In the genomic region with DNA sequence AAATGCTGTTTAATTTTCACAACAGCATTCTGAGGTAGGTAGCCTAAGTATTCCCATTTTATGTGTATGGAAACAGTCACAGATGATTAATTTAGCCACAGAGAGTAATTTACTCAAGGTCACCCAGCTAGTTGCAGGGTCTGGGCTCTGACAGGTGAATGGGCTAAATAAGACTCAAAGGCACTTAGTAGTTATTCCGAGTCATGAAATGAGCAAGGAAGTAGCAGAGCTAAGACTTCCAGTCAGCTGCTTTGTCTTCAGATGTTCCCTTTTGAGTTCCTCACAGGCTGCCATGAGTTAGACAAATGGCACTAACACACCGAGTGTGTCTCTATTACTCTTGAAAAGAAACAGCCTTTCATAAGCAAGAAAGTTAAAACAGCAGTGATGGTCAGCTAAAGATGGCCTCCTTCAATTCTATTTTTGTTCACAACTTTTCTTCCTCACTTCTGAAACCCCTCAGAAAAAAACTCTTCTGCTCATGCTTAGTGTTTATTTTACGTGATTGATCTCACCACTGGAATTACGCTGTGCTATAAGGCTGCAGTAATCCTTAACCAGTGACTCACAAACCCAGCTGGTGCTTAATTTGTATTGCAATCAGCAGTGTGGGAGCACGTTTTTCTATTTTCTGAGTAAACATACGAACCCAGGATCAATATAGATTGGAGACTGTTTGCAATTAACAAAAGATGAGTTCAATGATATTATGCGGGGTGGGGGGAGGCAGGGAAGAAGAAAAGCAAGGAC, we compare ENCODE assay signal across 12 cellular contexts.
A peak's percentile ranks its signal among the peaks of the same experiment; 100 is the strongest.
DNase-seq lines count a peak whose midpoint lies in the region; ATAC-seq and TF ChIP-seq lines count a peak whose summit lies in the region.
"Had no signal": no experiment of that assay in that cellular context is flagged by ENCODE, and none has a peak within 500 bp of the region (broad histone marks: within the 10 kb centered on the region; RNA-seq: fewer than 3 reads in every experiment).

No MANE protein-coding gene starts in this region.

- no peaks in the 10 kb centered on the region for H3K4me1 ChIP-seq in foreskin keratinocyte
- H3K4me1 ChIP-seq in psoas muscle, result no peaks in the 10 kb centered on the region
- no peaks in the 10 kb centered on the region for H3K4me1 ChIP-seq in H9 (ENCODE audit: insufficient read depth, low read length)

- no peak overlapping the region for H2BK12ac ChIP-seq in H9 (ENCODE audit: insufficient read length, low read depth, low read length)

- no peak overlapping the region for H2AK5ac ChIP-seq in H9 (ENCODE audit: insufficient read length, low read length)

- H4K91ac ChIP-seq in H9 (ENCODE audit: insufficient read length, low read depth, low read length), result no peak overlapping the region

- H3K27ac Mint-ChIP-seq in H9, result no peak overlapping the region; a peak in 1 of 7 replicates
- H3K27ac Mint-ChIP-seq: naive thymus-derived CD4-positive, alpha-beta T cell had no signal

- H3K4me3 Mint-ChIP-seq in H9, result no peak overlapping the region
- H3K4me3 Mint-ChIP-seq: central memory CD8-positive, alpha-beta T cell; naive thymus-derived CD4-positive, alpha-beta T cell had no signal

- no peak overlapping the region for H2BK120ac ChIP-seq in H9 (ENCODE audit: low read depth, low read length, poor library complexity, severe bottlenecking)

- no peaks in the 10 kb centered on the region for H3K36me3 Mint-ChIP-seq in H9 (ENCODE audit: insufficient read depth in 1 of 3, low read depth in 3 of 3)
- H3K36me3 Mint-ChIP-seq: IgD-negative memory B cell; naive thymus-derived CD4-positive, alpha-beta T cell had no signal

- no peaks in the 10 kb centered on the region for H3K9me3 ChIP-seq in psoas muscle
- H3K9me3 ChIP-seq in H9 (ENCODE audit: control insufficient read depth, low read depth, low read length), result no peaks in the 10 kb centered on the region
- H3K9me3 ChIP-seq: thoracic aorta had no signal

- no peak overlapping the region for H4K8ac ChIP-seq in H9 (replicated peaks; ENCODE audit: insufficient read length, low read depth, low read length)

- H2BK15ac ChIP-seq in H9 (ENCODE audit: low read depth, low read length), result no peak overlapping the region

- H2AFZ ChIP-seq in H9 (ENCODE audit: low read length), result no peak overlapping the region

- no peak overlapping the region for H3K9ac ChIP-seq in H9 (ENCODE audit: extremely low read depth, insufficient read length, low read length)

- H3K23ac ChIP-seq in H9 (ENCODE audit: insufficient read length, low read depth, low read length), result no peak overlapping the region

- no peak overlapping the region for H3K4me3 ChIP-seq in psoas muscle
- H3K4me3 ChIP-seq: thoracic aorta had no signal

- H3K79me1 ChIP-seq in H9 (ENCODE audit: insufficient read depth, low read depth, low read length, poor library complexity, severe bottlenecking), result no peaks in the 10 kb centered on the region

- no peak overlapping the region for H4K5ac ChIP-seq in H9 (ENCODE audit: insufficient read length, low read depth, low read length)

- H3T11ph ChIP-seq in H9 (ENCODE audit: low read length), result no peak overlapping the region

- H3K27me3 Mint-ChIP-seq in H9 (ENCODE audit: low read depth), result no peaks in the 10 kb centered on the region
- H3K27me3 Mint-ChIP-seq: central memory CD8-positive, alpha-beta T cell; IgD-negative memory B cell had no signal

- no peaks in the 10 kb centered on the region for H3K23me2 ChIP-seq in H9 (ENCODE audit: insufficient read length, low read depth, low read length, poor library complexity, severe bottlenecking)

- H3K9me3 Mint-ChIP-seq in H9, result no peaks in the 10 kb centered on the region

- H3K18ac ChIP-seq in H9 (ENCODE audit: insufficient read length, low read depth, low read length), result no peak overlapping the region

- no peak overlapping the region for H3K4me2 ChIP-seq in H9 (ENCODE audit: insufficient read depth, insufficient read length, low read length)

- intact Hi-C loops in psoas muscle (cut with DNase I), result no loop called here

- H3K4ac ChIP-seq in H9 (ENCODE audit: low read depth, low read length), result no peak overlapping the region

- H3K79me2 ChIP-seq in H9 (ENCODE audit: insufficient read depth, low read length), result no peaks in the 10 kb centered on the region

- DNase-seq in NCI-H524 (lab: John Stamatoyannopoulos, UW), result peak; percentile 11 to 64
- no peak for DNase-seq in NCI-H524 treated with DMSO at 0.1 percent for 48 hours (lab: John Stamatoyannopoulos, UW)
- peak in 1 of 2 donors; percentile 28 for DNase-seq in foreskin keratinocyte
- DNase-seq in stromal cell of bone marrow (ENCODE audit: low read depth), result peak; percentile 46
- DNase-seq in psoas muscle, result no peak
- no peak for DNase-seq in H9
- DNase-seq in NCI-H2107 (lab: John Stamatoyannopoulos, UW), result no peak
- DNase-seq: naive thymus-derived CD4-positive, alpha-beta T cell had no signal

- no peak overlapping the region for H2BK5ac ChIP-seq in H9 (ENCODE audit: insufficient read length, low read length)

- no peaks in the 10 kb centered on the region for H4K20me1 ChIP-seq in H9 (ENCODE audit: control insufficient read depth, insufficient read depth, insufficient read length)

- TF ChIP-seq CTCF in VCaP (conservative IDR thresholded peaks at IDR 0.05) (no peak), foreskin keratinocyte (conservative IDR thresholded peaks at IDR 0.05) (no peak), psoas muscle (IDR thresholded peaks at IDR 0.05) (no peak), H9 (conservative IDR thresholded peaks at IDR 0.05) (no peak)

- 54 to 62% (median 59%) methylated on average over 7 of the region's 7 CpGs for WGBS in psoas muscle, 3 donors
- no CpG with 5 or more reads among the region's 7 CpGs for WGBS in H9 (ENCODE audit: extremely low coverage, insufficient read length, low lambda C conversion rate)

- H3K27me3 ChIP-seq in foreskin keratinocyte (no peaks in the 10 kb centered on the region), psoas muscle (ENCODE audit: insufficient read depth in 3 of 3, low read length in 2 of 3) (no peaks in the 10 kb centered on the region), H9 (ENCODE audit: insufficient read depth, low read length) (no peaks in the 10 kb centered on the region)

- H2BK20ac ChIP-seq in H9 (ENCODE audit: low read depth, low read length, poor library complexity, severe bottlenecking), result no peak overlapping the region

- peak overlapping the region; percentile 53 for H3K27ac ChIP-seq in VCaP
- no peak overlapping the region for H3K27ac ChIP-seq in foreskin keratinocyte
- no peak overlapping the region for H3K27ac ChIP-seq in psoas muscle
- no peak overlapping the region for H3K27ac ChIP-seq in H9 (ENCODE audit: insufficient read length, low read depth, low read length)
- H3K27ac ChIP-seq: thoracic aorta had no signal

- H3K56ac ChIP-seq in H9 (ENCODE audit: insufficient read length, low read depth, low read length), result no peak overlapping the region

- no peaks in the 10 kb centered on the region for H3K36me3 ChIP-seq in psoas muscle (ENCODE audit: insufficient read depth in 1 of 2, low read depth in 1 of 2)
- H3K36me3 ChIP-seq: thoracic aorta had no signal

- peaks cover 14 to 20% of the 10 kb centered on the region in 2 experiments for H3K4me1 Mint-ChIP-seq in H9
- H3K4me1 Mint-ChIP-seq: central memory CD8-positive, alpha-beta T cell; IgD-negative memory B cell; naive thymus-derived CD4-positive, alpha-beta T cell had no signal

- no peak overlapping the region for H3K14ac ChIP-seq in H9 (ENCODE audit: insufficient read depth, low read length)

- ATAC-seq in foreskin keratinocyte (peak; percentile 63), psoas muscle (no peak)
- ATAC-seq: naive thymus-derived CD4-positive, alpha-beta T cell had no signal

Comparison
In these comparisons a context has a peak if more than half of its experiments do, and no peak if none do; other contexts are left out.
1. DNase-seq: peak in NCI-H524 (2 of 2) and stromal cell of bone marrow (single experiment); none in NCI-H524 treated with DMSO at 0.1 percent for 48 hours (single experiment), psoas muscle (0 of 2), H9 (single experiment) and NCI-H2107 (single experiment).